ENCODE assay signal across 22 cellular contexts in genomic region chr1:108064255-108064654, GRCh38.
A peak's percentile ranks its signal among the peaks of the same experiment; 100 is the strongest.
DNase-seq lines count a peak whose midpoint lies in the region; ATAC-seq, FAIRE-seq and TF ChIP-seq lines count a peak whose summit lies in the region.
"Had no signal": no experiment of that assay in that cellular context is flagged by ENCODE, and none has a peak within 500 bp of the region (broad histone marks: within the 10 kb centered on the region; RNA-seq: fewer than 3 reads in every experiment).

No MANE protein-coding gene starts in this region.

- POLR2A ChIA-PET in K562 (lab: Yijun Ruan, JAX): interaction anchor here (0.6 kb wide), 1 partner anchor 51 kb away, joined by 4 read pairs; no protein-coding TSS in a partner anchor

- H2AFZ ChIP-seq in DND-41 (ENCODE audit: low read depth, low read length) (no peak overlapping the region), K562 (ENCODE audit: low read depth, low read length) (no peak overlapping the region)

- H4K20me1 ChIP-seq in DND-41 (ENCODE audit: insufficient read depth, low read length) (no peaks in the 10 kb centered on the region), K562 (replicated peaks; ENCODE audit: control insufficient read depth, insufficient read depth, low read length) (no peaks in the 10 kb centered on the region)
- H4K20me1 ChIP-seq: BLaER1 had no signal

- no peaks in the 10 kb centered on the region for H3K9me1 ChIP-seq in K562 (ENCODE audit: control insufficient read depth, insufficient read depth, low read length)

- TF ChIP-seq EP300 in K562 (IDR thresholded peaks at IDR 0.05; ENCODE audit: low read length): no peak

- in situ Hi-C loops in K562 (cut with MboI): no loop called here
- in situ Hi-C loops in GM13977 (cut with MboI; ENCODE audit: low pct_unique_long_range_greater_than_20kb, low sequenced_read_pairs, unreplicated experiment): no loop called here

- H3K9ac ChIP-seq in DND-41 (ENCODE audit: low read depth, low read length) (no peak overlapping the region), K562 (ENCODE audit: insufficient read depth in 1 of 2, low read depth in 2 of 2, low read length in 2 of 2) (no peak overlapping the region)
- H3K9ac ChIP-seq: BLaER1 had no signal

- no peak for DNase-seq in DND-41
- DNase-seq in K562 (ENCODE audit: extremely low read depth in 1 of 4, low spot score in 3 of 4): no peak
- no peak for DNase-seq in GM13977 (ENCODE audit: low spot score)
- no peak for DNase-seq in NCI-H2227 (lab: John Stamatoyannopoulos, UW; ENCODE audit: unreplicated experiment)
- no peak for DNase-seq in ascending aorta (ENCODE audit: low spot score in 2 of 2)
- DNase-seq: 8988T; ACHN; BE2C; Caco-2; Calu3; CD4-positive, alpha-beta T cell; CD8-positive, alpha-beta T cell; DMS79 treated with DMSO at 0.1 percent for 48 hours; EL; GDM1 had no signal

- H3K4me1 ChIP-seq in DND-41 (ENCODE audit: insufficient read depth, low read length): peaks cover 31% of the 10 kb centered on the region
- no peaks in the 10 kb centered on the region for H3K4me1 ChIP-seq in K562 (replicated peaks in 1 of 2; ENCODE audit: control insufficient read depth in 2 of 2, insufficient read depth in 2 of 2, low read length in 2 of 2)
- no peaks in the 10 kb centered on the region for H3K4me1 ChIP-seq in ascending aorta
- H3K4me1 ChIP-seq: BE2C had no signal

- H3K9me3 ChIP-seq in DND-41 (ENCODE audit: insufficient read depth, low read length, severe bottlenecking): no peaks in the 10 kb centered on the region
- H3K9me3 ChIP-seq in K562 (replicated peaks; ENCODE audit: control insufficient read depth, insufficient read depth, low read depth, low read length): no peaks in the 10 kb centered on the region
- H3K9me3 ChIP-seq in ascending aorta: no peaks in the 10 kb centered on the region
- H3K9me3 ChIP-seq: BE2C, Caco-2 had no signal

- TF ChIP-seq CTCF in DND-41 (IDR thresholded peaks at IDR 0.05; ENCODE audit: borderline replicate concordance, extremely low read depth, low read length, poor library complexity, severe bottlenecking) (no peak), K562 (IDR thresholded peaks at IDR 0.05 in 2 of 3, conservative IDR thresholded peaks at IDR 0.05 in 1 of 3; ENCODE audit: insufficient read depth in 2 of 3, low read depth in 1 of 3, low read length in 3 of 3) (no peak), GM13977 (IDR thresholded peaks at IDR 0.05; ENCODE audit: extremely low read depth, insufficient read depth, missing control alignments) (no peak), ascending aorta (IDR thresholded peaks at IDR 0.05) (no peak)

- no peak for FAIRE-seq in K562 (lab: Jason Lieb, UNC)
- FAIRE-seq: A204.1, D721Med, GM12878, GM12892, GM19239 had no signal

- intact Hi-C loops in K562 (cut with micrococcal nuclease) (no loop called here), ascending aorta (cut with DNase I) (no loop called here)

- no peak for TF ChIP-seq POLR2A in K562 (conservative IDR thresholded peaks at IDR 0.05)

- H3K4me3 ChIP-seq in DND-41 (ENCODE audit: low read depth in 1 of 2, low read length in 2 of 2) (no peak overlapping the region), K562 (no peak overlapping the region), ascending aorta (no peak overlapping the region)
- H3K4me3 ChIP-seq: BLaER1, GM12878 had no signal

- H3K27ac ChIP-seq in DND-41 (ENCODE audit: low read length) (peak overlapping the region; percentile 27), K562 (ENCODE audit: extremely low read depth, low read depth, low read length) (no peak overlapping the region), ascending aorta (no peak overlapping the region)
- H3K27ac ChIP-seq: BLaER1, C4-2B had no signal

- BruUV-seq in K562 (replicated peaks; lab: Mats Ljungman, UMichigan): no TSS peak

- no peak for TF ChIP-seq RAD21 in K562 (CRISPR knock-in tag; conservative IDR thresholded peaks at IDR 0.05 in 1 of 2, IDR thresholded peaks at IDR 0.05 in 1 of 2)

- ATAC-seq in DND-41 (ENCODE audit: insufficient read depth, low read depth) (no peak), K562 (no peak)
- ATAC-seq: CD8-positive, alpha-beta T cell had no signal

- H3K27me3 ChIP-seq in DND-41 (ENCODE audit: insufficient read depth, low read length, poor library complexity) (no peaks in the 10 kb centered on the region), K562 (ENCODE audit: control insufficient read depth in 2 of 2, insufficient read depth in 2 of 2, low read length in 2 of 2) (no peaks in the 10 kb centered on the region; a peak in 1 of 5 replicates), ascending aorta (no peaks in the 10 kb centered on the region)
- H3K27me3 ChIP-seq: BE2C, BLaER1 had no signal

- H3K79me2 ChIP-seq in DND-41 (ENCODE audit: insufficient read depth, low read length) (no peaks in the 10 kb centered on the region), K562 (ENCODE audit: control insufficient read depth, insufficient read depth, low read length) (no peaks in the 10 kb centered on the region)

- H3K4me2 ChIP-seq in DND-41 (ENCODE audit: insufficient read depth, low read length) (no peak overlapping the region), K562 (ENCODE audit: insufficient read depth, low read length) (no peak overlapping the region)

- WGBS in K562 (ENCODE audit: insufficient coverage, low coverage, missing lambda C conversion rate): 23% methylated on average over 1 of the region's 1 CpG

- CTCF ChIA-PET in K562 (lab: Yijun Ruan, JAX; ENCODE audit: low intra/inter-chr PET ratio): no interaction called here

- H3K36me3 ChIP-seq in DND-41 (ENCODE audit: insufficient read depth, low read length): no peaks in the 10 kb centered on the region
- H3K36me3 ChIP-seq in K562 (ENCODE audit: control insufficient read depth, insufficient read depth, low read length): no peaks in the 10 kb centered on the region
- no peaks in the 10 kb centered on the region for H3K36me3 ChIP-seq in ascending aorta
- H3K36me3 ChIP-seq: BE2C, BLaER1 had no signal

TF ChIP-seq in K562, 482 proteins besides CTCF, POLR2A, EP300 and RAD21:
- TF ChIP-seq CUX1 (CRISPR knock-in tag; IDR thresholded peaks at IDR 0.05): peak; percentile 97
- no peak for TF ChIP-seq PML (IDR thresholded peaks at IDR 0.05; ENCODE audit: low read length)
- TF ChIP-seq ZFP91 (CRISPR knock-in tag; IDR thresholded peaks at IDR 0.05): no peak
- TF ChIP-seq ZZZ3 (IDR thresholded peaks at IDR 0.05): no peak
